In the genomic region with DNA sequence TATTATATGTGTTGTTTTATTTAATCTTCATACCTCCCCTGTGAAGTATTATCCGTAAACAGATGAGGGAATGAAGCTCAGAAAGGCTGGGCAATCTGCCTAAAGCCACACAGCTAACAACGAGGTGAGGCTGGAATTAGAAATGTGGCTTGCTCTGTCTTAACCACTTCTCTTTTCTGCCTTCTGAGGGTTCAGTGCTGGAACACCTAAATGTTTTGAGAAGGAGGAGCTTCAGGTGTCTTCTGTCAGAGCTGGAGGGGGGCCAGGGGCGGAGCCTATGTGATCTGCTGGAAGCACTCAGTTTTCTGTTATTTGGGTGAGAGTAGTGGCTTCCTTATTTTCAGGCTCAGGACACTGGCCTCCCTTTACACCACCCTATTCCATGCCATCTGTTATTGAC, we compare ENCODE assay signal across 30 cellular contexts. TPM values are rescaled to one million over a fixed set of nuclear protein-coding genes. Genes with fewer than 3 reads are reported as not detected.
A peak's percentile ranks its signal among the peaks of the same experiment; 100 is the strongest.
DNase-seq lines count a peak whose midpoint lies in the region; FAIRE-seq and TF ChIP-seq lines count a peak whose summit lies in the region.
"Had no signal": no experiment of that assay in that cellular context is flagged by ENCODE, and none has a peak within 500 bp of the region (broad histone marks: within the 10 kb centered on the region; RNA-seq: fewer than 3 reads in every experiment).

No MANE protein-coding gene starts in this region.

- no peak for DNase-seq in GM12891 (ENCODE audit: insufficient read length, low spot score)
- peak; percentile 68 for DNase-seq in H7
- DNase-seq in NCI-H2029 (lab: John Stamatoyannopoulos, UW), result peak; percentile 26
- DNase-seq in cerebellar cortex (ENCODE audit: low spot score), result peak; percentile 61
- no peak for DNase-seq in NCI-H2081 treated with DMSO at 0.1 percent for 48 hours (lab: John Stamatoyannopoulos, UW)
- no peak for DNase-seq in NCI-H187 (lab: John Stamatoyannopoulos, UW)
- no peak for DNase-seq in UCSD-AML1 (lab: John Stamatoyannopoulos, UW; ENCODE audit: unreplicated experiment)
- DNase-seq in tibial nerve (ENCODE audit: low spot score in 2 of 2), result no peak
- DNase-seq: ACHN; activated CD4-positive, alpha-beta T cell treated with anti-CD3 and anti-CD28 coated beads for 4 hours; activated gamma-delta T cell; activated naive CD8-positive, alpha-beta T cell treated with anti-CD3 and anti-CD28 coated beads for 36 hours; activated T-cell treated with anti-CD3 and anti-CD28 coated beads, Interleukin-2, amount 50 U/mL, for 24 hours; aorta; CD8-positive, alpha-beta memory T cell; cortex of kidney; DMS 273 treated with DMSO at 0.1 percent for 48 hours; effector memory CD8-positive, alpha-beta T cell; hypothalamus; mesendoderm; NCI-H1105; NCI-H187 treated with DMSO at 0.1 percent for 48 hours; NCI-H2227 treated with DMSO at 0.1 percent for 48 hours; NCI-H526; Peyer's patch; SIG-M5; stimulated activated CD4-positive, alpha-beta T cell treated with anti-CD3 and anti-CD28 coated beads, Interleukin-4, amount 100 ng/mL, for 1 hour; tibial artery had no signal

- TF ChIP-seq EP300 in tibial nerve (IDR thresholded peaks at IDR 0.05), result no peak

- no peaks in the 10 kb centered on the region for H3K9me3 ChIP-seq in tibial nerve
- H3K9me3 ChIP-seq: Peyer's patch, tibial artery had no signal

- 58 to 65% methylated on average over 3 of the region's 3 CpGs for WGBS in tibial nerve, 2 donors

- no peak overlapping the region for H3K27ac ChIP-seq in tibial nerve
- H3K27ac ChIP-seq: cardiac muscle cell, Peyer's patch, tibial artery had no signal

- peaks cover 0 to 17% (median 0%) of the 10 kb centered on the region in 4 donors for H3K4me1 ChIP-seq in tibial nerve
- H3K4me1 ChIP-seq: Peyer's patch, tibial artery had no signal

- no peaks in the 10 kb centered on the region for H3K27me3 ChIP-seq in H7 (ENCODE audit: control insufficient read depth, insufficient read depth, low read length)
- H3K27me3 ChIP-seq in tibial nerve, result peaks cover 0 to 3% of the 10 kb centered on the region in 2 donors
- H3K27me3 ChIP-seq: cardiac muscle cell, Peyer's patch had no signal

- FAIRE-seq in GM12891 (lab: Jason Lieb, UNC), result no peak
- FAIRE-seq: H54 had no signal

- H3K4me3 ChIP-seq in H7 (ENCODE audit: insufficient read depth, low read depth, low read length) (no peak overlapping the region), tibial nerve (no peak overlapping the region)
- H3K4me3 ChIP-seq: cardiac muscle cell, Peyer's patch, tibial artery had no signal

- no peak for TF ChIP-seq CTCF in tibial nerve (IDR thresholded peaks at IDR 0.05)

- no peak for TF ChIP-seq POLR2A in GM12891 (IDR thresholded peaks at IDR 0.05; ENCODE audit: low read depth, low read length)
- TF ChIP-seq POLR2A in tibial nerve (IDR thresholded peaks at IDR 0.05), result no peak

- no peaks in the 10 kb centered on the region for H3K36me3 ChIP-seq in H7 (replicated peaks; ENCODE audit: control insufficient read depth, insufficient read depth, low read length)
- H3K36me3 ChIP-seq in tibial nerve, result no peaks in the 10 kb centered on the region
- H3K36me3 ChIP-seq: cardiac muscle cell, Peyer's patch, tibial artery had no signal

TF ChIP-seq in GM12891, 5 proteins besides CTCF, POLR2A, EP300 and RAD21:
- TF ChIP-seq TAF1 (IDR thresholded peaks at IDR 0.05; ENCODE audit: low read depth, low read length) (no peak), PAX5 (IDR thresholded peaks at IDR 0.05; ENCODE audit: insufficient read depth, low read length, severe bottlenecking) (no peak), SPI1 (IDR thresholded peaks at IDR 0.05; ENCODE audit: low read depth, low read length) (peak; percentile 57), POLR2AphosphoS5 (IDR thresholded peaks at IDR 0.05; ENCODE audit: low read depth, low read length) (no peak), POU2F2 (IDR thresholded peaks at IDR 0.05; ENCODE audit: low read depth, low read length) (no peak)

RNA-seq across cellular contexts. Expression of gene ARAP3, which starts 35.0 kb away (rescaled TPM):
- polyA plus RNA-seq in GM12891 (2012; ENCODE audit: low read depth, missing spikeins), result not detected
- 19.3 and 23.8 TPM in 2 replicates for total RNA-seq in H7 (2014; rRNA removed; shearing (Covaris generic))
- 10 to 100 TPM in 2 of 4 donors, 1 to 10 TPM in 2; 4.4 to 11.8 (median 9.4) TPM for total RNA-seq in tibial nerve

Comparison
In these comparisons a context has a peak if more than half of its experiments do, and no peak if none do; other contexts are left out.
1. DNase-seq: peak in H7 (single experiment), NCI-H2029 (single experiment) and cerebellar cortex (single experiment); none in GM12891 (single experiment), NCI-H2081 treated with DMSO at 0.1 percent for 48 hours (single experiment), NCI-H187 (0 of 2), UCSD-AML1 (single experiment) and tibial nerve (0 of 2).